ENCODE assay signal across 8 cellular contexts in the genomic region with DNA sequence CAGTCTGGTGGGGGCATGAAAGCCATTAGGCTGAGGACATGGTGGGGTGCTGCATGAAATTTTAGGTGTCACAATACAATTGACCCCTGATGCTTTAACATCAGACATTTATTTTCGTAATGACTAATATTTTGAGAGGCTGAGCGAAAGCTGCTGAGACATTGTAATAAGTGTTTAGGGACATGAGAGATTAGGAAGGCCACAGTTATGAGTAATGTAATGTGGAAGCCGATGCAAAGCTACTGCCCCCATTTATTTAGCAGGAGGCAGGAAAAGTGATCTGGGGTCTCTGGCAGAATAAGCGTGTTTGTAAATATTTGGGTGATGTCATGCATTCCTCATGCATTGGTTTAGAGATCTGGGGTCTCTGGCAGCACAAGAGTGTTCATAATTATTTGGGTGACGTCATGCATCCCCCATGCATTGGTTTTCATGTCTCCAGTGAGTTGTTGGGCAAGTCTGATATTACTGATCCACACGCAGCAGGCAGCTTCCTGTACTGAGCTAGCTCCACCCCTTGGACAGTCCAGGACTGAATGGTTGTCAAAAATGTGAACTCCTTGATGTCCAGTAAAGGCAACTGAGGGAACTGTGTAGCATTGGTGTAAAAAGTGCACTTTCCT.
DNase-seq lines count a peak whose midpoint lies in the region; ATAC-seq, FAIRE-seq and TF ChIP-seq lines count a peak whose summit lies in the region.
"Not testable (repeated sequence)": the region's sequence is repeated elsewhere in the genome, so short reads cannot be mapped to it uniquely, and the experiment has no call there.

No MANE protein-coding gene starts in this region.

- FAIRE-seq in A549 (lab: Jason Lieb, UNC), result not testable (repeated sequence)

- peaks cover 21% of the 10 kb centered on the region for H3K9me3 ChIP-seq in A549
- not testable (repeated sequence) for H3K9me3 ChIP-seq in Panc1 (ENCODE audit: control insufficient read depth, insufficient read depth, low read depth, low read length); smooth muscle cell (replicated peaks; ENCODE audit: low read depth)

- DNase-seq in A549 (ENCODE audit: low read depth in 1 of 2, low spot score in 1 of 2) (peak; percentile 21 to 90), EL (peak; percentile 87), HS-27A (ENCODE audit: low read depth) (peak; percentile 43), Panc1 (ENCODE audit: low read depth, low spot score) (peak; percentile 59), astrocyte of the hippocampus (ENCODE audit: low read depth, low spot score) (peak; percentile 75), fibroblast of gingiva (ENCODE audit: low read depth) (peak; percentile 43), kidney tubule cell (ENCODE audit: low spot score) (peak; percentile 48)
- DNase-seq in smooth muscle cell (lab: John Stamatoyannopoulos, UW; ENCODE audit: unreplicated experiment), result not testable (repeated sequence)

- not testable (repeated sequence) for BruUV-seq in Panc1 (replicated peaks; lab: Mats Ljungman, UMichigan)

- not testable (repeated sequence) for H3F3A ChIP-seq in smooth muscle cell (ENCODE audit: low read depth)

- TF ChIP-seq RAD21 in A549 (conservative IDR thresholded peaks at IDR 0.05 in 1 of 2, IDR thresholded peaks at IDR 0.05 in 1 of 2), result not testable (repeated sequence)

- H3K9ac ChIP-seq in smooth muscle cell (ENCODE audit: low read depth), result peak overlapping the region; percentile 73

- CTCF ChIA-PET in A549 (lab: Yijun Ruan, JAX), result interaction anchor here (1.1 to 1.4 kb wide), 2 partner anchors 32 to 39 kb away, joined by 3 to 4 read pairs; no protein-coding TSS in a partner anchor
- CTCF ChIA-PET in Panc1 (lab: Charles Lee), result not testable (repeated sequence)

- TF ChIP-seq EP300 in A549 (IDR thresholded peaks at IDR 0.05), result peak; percentile 67 to 71; a peak in 3 of 5 replicates

- peaks cover 23% of the 10 kb centered on the region for H3K4me1 ChIP-seq in A549
- not testable (repeated sequence) for H3K4me1 ChIP-seq in Panc1 (ENCODE audit: control insufficient read depth, insufficient read depth, low read length); smooth muscle cell (ENCODE audit: low read depth)

- not testable (repeated sequence) for H4K20me1 ChIP-seq in smooth muscle cell (ENCODE audit: low read depth)

- ATAC-seq in A549 (peak; percentile 88 to 97), Panc1 (peak; percentile 80)

- intact Hi-C loops in Panc1 (cut with micrococcal nuclease; ENCODE audit: unreplicated experiment), result not testable (repeated sequence)

- H3K27ac ChIP-seq in A549 (peak overlapping the region; percentile 87 to 99), smooth muscle cell (ENCODE audit: low read depth) (peak overlapping the region; percentile 94)
- H3K27ac ChIP-seq in Panc1 (ENCODE audit: low read length), result not testable (repeated sequence)

- TF ChIP-seq CTCF in A549 (IDR thresholded peaks at IDR 0.05), result peak; percentile 22; the same call in 2 of the 3 replicates
- TF ChIP-seq CTCF in Panc1 (IDR thresholded peaks at IDR 0.05), result peak; percentile 24; the same call in 1 of the 2 replicates
- TF ChIP-seq CTCF in smooth muscle cell (IDR thresholded peaks at IDR 0.05; ENCODE audit: borderline replicate concordance, insufficient read depth, poor library complexity, severe bottlenecking), result not testable (repeated sequence)

- H3K4me2 ChIP-seq in A549 (peak overlapping the region; percentile 54), smooth muscle cell (peak overlapping the region; percentile 66)

- not testable (repeated sequence) for H3K4me3 ChIP-seq in A549; Panc1 (ENCODE audit: low read depth in 2 of 2, low read length in 2 of 2); smooth muscle cell

- TF ChIP-seq POLR2A in A549 (IDR thresholded peaks at IDR 0.05; ENCODE audit: low read length), result not testable (repeated sequence)

- not testable (repeated sequence) for H3K27me3 ChIP-seq in Panc1 (ENCODE audit: control insufficient read depth, insufficient read depth, low read length); smooth muscle cell (ENCODE audit: low read depth)

- POLR2A ChIA-PET in A549 (lab: Yijun Ruan, JAX), result interaction anchor here (2.9 kb wide), 1 partner anchor 40 kb away, joined by 27 read pairs; no protein-coding TSS in a partner anchor
- POLR2A ChIA-PET in Panc1 (lab: Charles Lee), result not testable (repeated sequence)

- peak overlapping the region; percentile 24 for H2AFZ ChIP-seq in smooth muscle cell (ENCODE audit: low read depth)

- in situ Hi-C loops in Panc1 (cut with HindIII; ENCODE audit: low pct_unique_long_range_greater_than_20kb, low sequenced_read_pairs), result not testable (repeated sequence)

- 2% methylated on average over 6 of the region's 6 CpGs for WGBS in A549 (ENCODE audit: missing lambda C conversion rate)
- WGBS in smooth muscle cell (ENCODE audit: low lambda C conversion rate), result 42% methylated on average over 6 of the region's 6 CpGs

- not testable (repeated sequence) for H3K79me2 ChIP-seq in smooth muscle cell (ENCODE audit: low read depth)

- H3K36me3 ChIP-seq in Panc1 (ENCODE audit: control insufficient read depth, insufficient read depth, low read length); smooth muscle cell (ENCODE audit: low read depth): not testable (repeated sequence)

TF ChIP-seq in A549, 52 proteins besides CTCF, POLR2A, EP300 and RAD21:
- TF ChIP-seq FOSL2 (IDR thresholded peaks at IDR 0.05) (0 out of 2 replicates have a peak, but pooled peaks have one; percentile 9), FOSL2 (CRISPR knock-in tag; IDR thresholded peaks at IDR 0.05) (peak; percentile 91), JUN (IDR thresholded peaks at IDR 0.05) (peak in 1 of 2 experiments; percentile 42; a peak in 1 of 5 replicates), MAFK (IDR thresholded peaks at IDR 0.05; ENCODE audit: partially characterized antibody) (peak; percentile 1), GATA3 (IDR thresholded peaks at IDR 0.05; ENCODE audit: borderline replicate concordance) (0 out of 2 replicates have a peak, but pooled peaks have one; percentile 11), CEBPB (IDR thresholded peaks at IDR 0.05) (peak in 1 of 2 experiments; percentile 2; a peak in 2 of 4 replicates), JUNB (IDR thresholded peaks at IDR 0.05) (peak; percentile 75; the same call in 1 of the 2 replicates), HOXB13 (CRISPR knock-in tag; IDR thresholded peaks at IDR 0.05; ENCODE audit: low read depth) (peak; percentile 54; the same call in 1 of the 2 replicates), TFCP2L1 (CRISPR knock-in tag; IDR thresholded peaks at IDR 0.05) (peak; percentile 66; the same call in 1 of the 2 replicates), ATOH8 (CRISPR knock-in tag; IDR thresholded peaks at IDR 0.05; ENCODE audit: low read depth) (peak; percentile 61; the same call in 1 of the 2 replicates)
- TF ChIP-seq, protein P1, sequence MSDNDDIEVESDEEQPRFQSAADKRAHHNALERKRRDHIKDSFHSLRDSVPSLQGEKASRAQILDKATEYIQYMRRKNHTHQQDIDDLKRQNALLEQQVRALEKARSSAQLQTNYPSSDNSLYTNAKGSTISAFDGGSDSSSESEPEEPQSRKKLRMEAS (IDR thresholded peaks at IDR 0.05), result peak; percentile 39; the same call in 1 of the 2 replicates
